29 cellular contexts compared by ENCODE assay signal in genomic region chr3:177545964-177546363, GRCh38.
"Had no signal": no experiment of that assay in that cellular context is flagged by ENCODE, and none has a peak within 500 bp of the region (broad histone marks: within the 10 kb centered on the region; RNA-seq: fewer than 3 reads in every experiment).

No MANE protein-coding gene starts in this region.

- H3K27me3 Mint-ChIP-seq: activated CD4-positive, alpha-beta T cell treated with anti-CD3 and anti-CD28 coated beads for 36 hours; natural killer cell treated with Interleukin-12 subunit alpha and Interleukin-12 subunit beta and Interleukin-15 and Interleukin-18, amount 100 ng/mL, for 72 hours had no signal

- H3K4me1 Mint-ChIP-seq: endodermal cell had no signal

- H3K4me3 ChIP-seq: heart left ventricle, left lung, lung, mucosa of descending colon, ovary, prostate gland, skin epidermis, testis, transverse colon had no signal

- DNase-seq: activated CD4-positive, alpha-beta T cell treated with anti-CD3 and anti-CD28 coated beads for 36 hours; activated CD4-positive, alpha-beta T cell treated with anti-CD3 and anti-CD28 coated beads, Interleukin-2, amount 50 U/mL, for 48 hours; activated CD4-positive, CD25-positive, alpha-beta regulatory T cell; activated CD8-positive, alpha-beta memory T cell treated with anti-CD3 and anti-CD28 coated beads for 24 hours; activated gamma-delta T cell; activated naive CD4-positive, alpha-beta T cell treated with anti-CD3 and anti-CD28 coated beads, Interleukin-2, amount 50 U/mL, for 16 hours; activated T-cell treated with anti-CD3 and anti-CD28 coated beads, Interleukin-2, amount 50 U/mL, for 1 hour; amygdala; caudate nucleus; endodermal cell; heart left ventricle; left lung; mesendoderm; mucosa of descending colon; ovary; retina; stimulated activated CD4-positive, alpha-beta T cell treated with anti-CD3 and anti-CD28 coated beads, Interleukin-12 subunit alpha, Interleukin-12 subunit beta, amount 100 ng/mL, for 4 hours; stimulated activated CD4-positive, alpha-beta T cell treated with anti-CD3 and anti-CD28 coated beads, Interleukin-4, amount 100 ng/mL, for 1 hour; stimulated activated naive CD8-positive, alpha-beta T cell treated with anti-CD3 and anti-CD28 coated beads, Interleukin-15, Interleukin-2, amounts not matched to agents 100 U/mL and 50 U/mL, for 24 hours; testis; transverse colon had no signal

- H3K9me3 ChIP-seq: heart left ventricle, left lung, mucosa of descending colon, neutrophil, ovary, prostate gland, testis, transverse colon had no signal

- ATAC-seq: activated CD4-positive, alpha-beta T cell treated with anti-CD3 and anti-CD28 coated beads for 36 hours; esophagus mucosa; heart left ventricle; left lung; mucosa of descending colon; natural killer cell treated with Interleukin-12 subunit alpha and Interleukin-12 subunit beta and Interleukin-15 and Interleukin-18, amount 100 ng/mL, for 72 hours; sciatic nerve; stimulated activated naive CD8-positive, alpha-beta T cell treated with anti-CD3 and anti-CD28 coated beads, Interleukin-15, Interleukin-2, amounts not matched to agents 100 U/mL and 50 U/mL, for 24 hours had no signal

- H3K4me3 Mint-ChIP-seq: activated CD4-positive, alpha-beta T cell treated with anti-CD3 and anti-CD28 coated beads for 36 hours; activated T-helper 1 cell treated with anti-CD3 and anti-CD28 coated beads, Interleukin-12 subunit alpha, Interleukin-12 subunit beta, Interleukin-2, Interleukin-4 antibody, amounts not matched to agents 30 ng/mL and 10 ng/mL and 1 ng/mL, durations not matched to agents 14 hours and 24 hours and 36 hours; endodermal cell; natural killer cell treated with Interleukin-12 subunit alpha and Interleukin-12 subunit beta and Interleukin-15 and Interleukin-18, amount 100 ng/mL, for 72 hours had no signal

- H3K36me3 ChIP-seq: heart left ventricle, left lung, neutrophil, ovary, prostate gland, transverse colon had no signal

- H3K27me3 ChIP-seq: heart left ventricle, left lung, neutrophil, ovary, testis, transverse colon had no signal

- H3K36me3 Mint-ChIP-seq: natural killer cell treated with Interleukin-12 subunit alpha and Interleukin-12 subunit beta and Interleukin-15 and Interleukin-18, amount 100 ng/mL, for 72 hours had no signal

- H3K27ac Mint-ChIP-seq: activated CD4-positive, alpha-beta T cell treated with anti-CD3 and anti-CD28 coated beads for 36 hours; activated T-helper 1 cell treated with anti-CD3 and anti-CD28 coated beads, Interleukin-12 subunit alpha, Interleukin-12 subunit beta, Interleukin-2, Interleukin-4 antibody, amounts not matched to agents 30 ng/mL and 10 ng/mL and 1 ng/mL, durations not matched to agents 14 hours and 24 hours and 36 hours; endodermal cell; natural killer cell treated with Interleukin-12 subunit alpha and Interleukin-12 subunit beta and Interleukin-15 and Interleukin-18, amount 100 ng/mL, for 72 hours had no signal

- H3K27ac ChIP-seq: heart left ventricle, left lung, neutrophil, ovary, prostate gland, testis, transverse colon had no signal

- H3K9me3 Mint-ChIP-seq: endodermal cell; natural killer cell treated with Interleukin-12 subunit alpha and Interleukin-12 subunit beta and Interleukin-15 and Interleukin-18, amount 100 ng/mL, for 72 hours had no signal

- H3K4me1 ChIP-seq: left lung, prostate gland, transverse colon had no signal
